ENCODE assay signal across 16 cellular contexts in the genomic region with DNA sequence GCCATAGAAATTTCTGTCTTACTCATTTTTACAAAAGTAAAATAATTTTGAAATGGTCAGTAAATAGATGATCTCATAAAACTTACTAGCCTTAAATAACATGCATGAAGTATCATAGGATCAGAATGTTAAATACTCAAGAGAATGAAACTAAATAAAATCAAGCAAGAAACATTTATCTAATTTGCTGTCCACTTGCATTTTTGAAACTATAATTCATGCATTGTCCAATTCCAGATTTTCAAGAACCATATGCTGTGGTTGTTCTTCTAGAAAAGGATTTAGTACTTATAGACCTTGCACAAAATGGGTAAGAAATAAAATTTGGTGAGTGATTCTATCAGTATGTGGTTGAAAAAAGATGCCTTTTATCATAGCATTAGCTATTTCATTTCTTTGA.
"Had no signal": no experiment of that assay in that cellular context is flagged by ENCODE, and none has a peak within 500 bp of the region (broad histone marks: within the 10 kb centered on the region; RNA-seq: fewer than 3 reads in every experiment).

No MANE protein-coding gene starts in this region.

- H3K4me3 Mint-ChIP-seq: activated CD4-positive, alpha-beta memory T cell treated with anti-CD3 and anti-CD28 coated beads, Interleukin-2, amount 10 ng/mL, durations not matched to agents 7 days and 5 days; dendritic cell treated with granulocyte-macrophage colony-stimulating factor and Interleukin-4, amounts not matched to agents 40 ng/mL and 50 ng/mL, for 4 days; endodermal cell; nephron; stimulated activated naive CD8-positive, alpha-beta T cell treated with anti-CD3 and anti-CD28 coated beads, Interleukin-15, Interleukin-2, amounts not matched to agents 100 ng/mL and 50 ng/mL, for 24 hours had no signal

- H3K27ac Mint-ChIP-seq: activated CD4-positive, alpha-beta memory T cell treated with anti-CD3 and anti-CD28 coated beads, Interleukin-2, amount 10 ng/mL, durations not matched to agents 7 days and 5 days; dendritic cell treated with granulocyte-macrophage colony-stimulating factor and Interleukin-4, amounts not matched to agents 40 ng/mL and 50 ng/mL, for 4 days; endodermal cell; nephron; stimulated activated naive CD8-positive, alpha-beta T cell treated with anti-CD3 and anti-CD28 coated beads, Interleukin-15, Interleukin-2, amounts not matched to agents 100 ng/mL and 50 ng/mL, for 24 hours had no signal

- DNase-seq: activated CD4-positive, alpha-beta memory T cell treated with anti-CD3 and anti-CD28 coated beads, Interleukin-2, amount 10 ng/mL, durations not matched to agents 7 days and 5 days; activated T-cell treated with anti-CD3 and anti-CD28 coated beads, Interleukin-2, amount 50 U/mL, for 48 hours; body of pancreas; central memory CD4-positive, alpha-beta T cell; endodermal cell; gastrocnemius medialis; kidney glomerular epithelial cell; mesendoderm; stimulated activated CD4-positive, alpha-beta T cell treated with anti-CD3 and anti-CD28 coated beads, Interleukin-4, amount 100 ng/mL, for 24 hours; T-helper 9 cell; upper lobe of right lung had no signal

- ATAC-seq: body of pancreas, gastrocnemius medialis, upper lobe of right lung had no signal

- H3K4me1 ChIP-seq: body of pancreas, esophagus muscularis mucosa, gastrocnemius medialis, upper lobe of right lung had no signal

- H3K27me3 Mint-ChIP-seq: activated CD4-positive, alpha-beta memory T cell treated with anti-CD3 and anti-CD28 coated beads, Interleukin-2, amount 10 ng/mL, durations not matched to agents 7 days and 5 days; dendritic cell treated with granulocyte-macrophage colony-stimulating factor and Interleukin-4, amounts not matched to agents 40 ng/mL and 50 ng/mL, for 4 days; stimulated activated naive CD8-positive, alpha-beta T cell treated with anti-CD3 and anti-CD28 coated beads, Interleukin-15, Interleukin-2, amounts not matched to agents 100 ng/mL and 50 ng/mL, for 24 hours had no signal

- H3K27ac ChIP-seq: body of pancreas, esophagus muscularis mucosa, gastrocnemius medialis, upper lobe of right lung, VCaP had no signal

- H3K27me3 ChIP-seq: body of pancreas, esophagus muscularis mucosa, gastrocnemius medialis, upper lobe of right lung had no signal

- H3K4me3 ChIP-seq: body of pancreas, esophagus muscularis mucosa, gastrocnemius medialis, upper lobe of right lung had no signal

- H3K4me1 Mint-ChIP-seq: activated CD4-positive, alpha-beta memory T cell treated with anti-CD3 and anti-CD28 coated beads, Interleukin-2, amount 10 ng/mL, durations not matched to agents 7 days and 5 days; endodermal cell; nephron had no signal

- H3K9me3 ChIP-seq: body of pancreas, esophagus muscularis mucosa, gastrocnemius medialis, upper lobe of right lung had no signal
